ENCODE assay signal across 17 cellular contexts in genomic region chr9:113598883-113599282, GRCh38.
DNase-seq lines count a peak whose midpoint lies in the region; ATAC-seq and TF ChIP-seq lines count a peak whose summit lies in the region.
"Had no signal": no experiment of that assay in that cellular context is flagged by ENCODE, and none has a peak within 500 bp of the region (broad histone marks: within the 10 kb centered on the region; RNA-seq: fewer than 3 reads in every experiment).

No MANE protein-coding gene starts in this region.

- H3K27ac Mint-ChIP-seq in activated naive CD8-positive, alpha-beta T cell: peak overlapping the region; percentile 30
- no peak overlapping the region for H3K27ac Mint-ChIP-seq in activated naive CD8-positive, alpha-beta T cell treated with anti-CD3 and anti-CD28 coated beads for 36 hours
- H3K27ac Mint-ChIP-seq: activated CD4-positive, alpha-beta T cell treated with anti-CD3 and anti-CD28 coated beads, Interleukin-2, amount 10 ng/mL, durations not matched to agents 7 days and 5 days; activated naive CD4-positive, alpha-beta T cell treated with anti-CD3 and anti-CD28 coated beads, Interleukin-2, amount 10 ng/mL, durations not matched to agents 7 days and 5 days; dendritic cell treated with granulocyte-macrophage colony-stimulating factor and Interleukin-4, amounts not matched to agents 40 ng/mL and 50 ng/mL, for 4 days had no signal

- no peaks in the 10 kb centered on the region for H3K27me3 Mint-ChIP-seq in activated naive CD8-positive, alpha-beta T cell
- H3K27me3 Mint-ChIP-seq in activated naive CD8-positive, alpha-beta T cell treated with anti-CD3 and anti-CD28 coated beads for 36 hours: no peaks in the 10 kb centered on the region
- H3K27me3 Mint-ChIP-seq: activated CD4-positive, alpha-beta T cell treated with anti-CD3 and anti-CD28 coated beads, Interleukin-2, amount 10 ng/mL, durations not matched to agents 7 days and 5 days; activated naive CD4-positive, alpha-beta T cell treated with anti-CD3 and anti-CD28 coated beads, Interleukin-2, amount 10 ng/mL, durations not matched to agents 7 days and 5 days had no signal

- TF ChIP-seq CTCF in ascending aorta (IDR thresholded peaks at IDR 0.05) (no peak), thoracic aorta (IDR thresholded peaks at IDR 0.05) (no peak), GM13976 (IDR thresholded peaks at IDR 0.05; ENCODE audit: borderline replicate concordance, control extremely low read depth, extremely low read depth, insufficient read depth, missing control alignments) (no peak)

- H3K4me3 Mint-ChIP-seq in activated naive CD8-positive, alpha-beta T cell: no peak overlapping the region
- H3K4me3 Mint-ChIP-seq in activated naive CD8-positive, alpha-beta T cell treated with anti-CD3 and anti-CD28 coated beads for 36 hours: no peak overlapping the region
- H3K4me3 Mint-ChIP-seq: activated CD4-positive, alpha-beta T cell treated with anti-CD3 and anti-CD28 coated beads, Interleukin-2, amount 10 ng/mL, durations not matched to agents 7 days and 5 days; activated naive CD4-positive, alpha-beta T cell treated with anti-CD3 and anti-CD28 coated beads, Interleukin-2, amount 10 ng/mL, durations not matched to agents 7 days and 5 days; dendritic cell treated with granulocyte-macrophage colony-stimulating factor and Interleukin-4, amounts not matched to agents 40 ng/mL and 50 ng/mL, for 4 days had no signal

- H3K36me3 Mint-ChIP-seq in activated naive CD8-positive, alpha-beta T cell: no peaks in the 10 kb centered on the region
- peaks cover 9% of the 10 kb centered on the region for H3K36me3 Mint-ChIP-seq in activated naive CD8-positive, alpha-beta T cell treated with anti-CD3 and anti-CD28 coated beads for 36 hours

- H3K36me3 ChIP-seq in ascending aorta (peaks cover 31 to 33% of the 10 kb centered on the region in 2 donors), mesodermal cell (ENCODE audit: control insufficient read depth, insufficient read depth, low read length) (peaks cover 42% of the 10 kb centered on the region), thoracic aorta (peaks cover 32% of the 10 kb centered on the region)

- H3K27me3 ChIP-seq in ascending aorta (no peaks in the 10 kb centered on the region), thoracic aorta (replicated peaks; ENCODE audit: insufficient read depth) (no peaks in the 10 kb centered on the region)

- intact Hi-C loops in ascending aorta (cut with DNase I): no loop called here

- peaks cover 48 to 71% of the 10 kb centered on the region in 2 donors for H3K4me1 ChIP-seq in ascending aorta
- H3K4me1 ChIP-seq in mesodermal cell (ENCODE audit: control insufficient read depth, insufficient read depth, low read length, poor library complexity, severe bottlenecking): peaks cover 58% of the 10 kb centered on the region
- peaks cover 69 to 95% of the 10 kb centered on the region in 2 donors for H3K4me1 ChIP-seq in thoracic aorta (ENCODE audit: control insufficient read depth in 1 of 2, low read depth in 2 of 2)

- no peak for DNase-seq in activated naive CD8-positive, alpha-beta T cell treated with anti-CD3 and anti-CD28 coated beads for 36 hours
- no peak for DNase-seq in ascending aorta (ENCODE audit: low spot score in 2 of 2)
- DNase-seq in thoracic aorta (ENCODE audit: low spot score): no peak
- DNase-seq in NCI-H1436 (lab: John Stamatoyannopoulos, UW): no peak
- no peak for DNase-seq in medulla oblongata (ENCODE audit: extremely low spot score)
- DNase-seq in GM13976 (ENCODE audit: low spot score): no peak
- DNase-seq: activated CD4-positive, alpha-beta T cell treated with anti-CD3 and anti-CD28 coated beads, Interleukin-2, amount 10 ng/mL, durations not matched to agents 7 days and 5 days; activated naive CD4-positive, alpha-beta T cell treated with anti-CD3 and anti-CD28 coated beads, Interleukin-2, amount 10 ng/mL, durations not matched to agents 7 days and 5 days; C1 segment of cervical spinal cord; erythroblast; NCI-H2029; RPMI8226 had no signal

- H3K27ac ChIP-seq in ascending aorta: peak overlapping the region; percentile 69 to 95
- peak overlapping the region; percentile 90 for H3K27ac ChIP-seq in mesodermal cell (ENCODE audit: low read depth, low read length, severe bottlenecking)
- peak overlapping the region; percentile 76 to 98 for H3K27ac ChIP-seq in thoracic aorta
- H3K27ac ChIP-seq: A549, prostate gland had no signal

- 93 to 97% methylated on average over 3 to 5 of the region's 5 CpGs for WGBS in mesodermal cell (ENCODE audit: insufficient coverage in 2 of 2), 2 experiments

- ATAC-seq in thoracic aorta (ENCODE audit: insufficient number of reproducible peaks, low FRiP score, low read depth): no peak
- ATAC-seq: A549 had no signal

- in situ Hi-C loops in GM13976 (cut with MboI; ENCODE audit: low sequenced_read_pairs, unreplicated experiment): no loop called here

- H3K9me3 Mint-ChIP-seq in activated naive CD8-positive, alpha-beta T cell (ENCODE audit: low read depth): no peaks in the 10 kb centered on the region
- no peaks in the 10 kb centered on the region for H3K9me3 Mint-ChIP-seq in activated naive CD8-positive, alpha-beta T cell treated with anti-CD3 and anti-CD28 coated beads for 36 hours
- H3K9me3 Mint-ChIP-seq: activated CD4-positive, alpha-beta T cell treated with anti-CD3 and anti-CD28 coated beads, Interleukin-2, amount 10 ng/mL, durations not matched to agents 7 days and 5 days; activated naive CD4-positive, alpha-beta T cell treated with anti-CD3 and anti-CD28 coated beads, Interleukin-2, amount 10 ng/mL, durations not matched to agents 7 days and 5 days; dendritic cell treated with granulocyte-macrophage colony-stimulating factor and Interleukin-4, amounts not matched to agents 40 ng/mL and 50 ng/mL, for 4 days had no signal

- peaks cover 4% of the 10 kb centered on the region for H3K4me1 Mint-ChIP-seq in activated naive CD8-positive, alpha-beta T cell (ENCODE audit: low read depth)
- H3K4me1 Mint-ChIP-seq in activated naive CD8-positive, alpha-beta T cell treated with anti-CD3 and anti-CD28 coated beads for 36 hours: peaks cover 13% of the 10 kb centered on the region
- H3K4me1 Mint-ChIP-seq: activated naive CD4-positive, alpha-beta T cell treated with anti-CD3 and anti-CD28 coated beads, Interleukin-2, amount 10 ng/mL, durations not matched to agents 7 days and 5 days had no signal

- H3K4me3 ChIP-seq in ascending aorta (peak overlapping the region in 1 of 2 donors; percentile 80), mesodermal cell (ENCODE audit: extremely low read depth, insufficient read depth, low read length, poor library complexity, severe bottlenecking) (peak overlapping the region; percentile 19), thoracic aorta (peak overlapping the region; percentile 83)
- H3K4me3 ChIP-seq: A549, prostate gland had no signal

- no peaks in the 10 kb centered on the region for H3K9me3 ChIP-seq in ascending aorta
- no peaks in the 10 kb centered on the region for H3K9me3 ChIP-seq in mesodermal cell (ENCODE audit: control insufficient read depth, low read length)
- H3K9me3 ChIP-seq in thoracic aorta: no peaks in the 10 kb centered on the region
- H3K9me3 ChIP-seq: A549, prostate gland had no signal
